Comparison of ENCODE assay signal across 18 cellular contexts in genomic region chr3:128408693-128409620, GRCh38. TPM values are rescaled to one million over a fixed set of nuclear protein-coding genes. Genes with fewer than 3 reads are reported as not detected.
A peak's percentile ranks its signal among the peaks of the same experiment; 100 is the strongest.
DNase-seq lines count a peak whose midpoint lies in the region; ATAC-seq, FAIRE-seq and TF ChIP-seq lines count a peak whose summit lies in the region.
"Had no signal": no experiment of that assay in that cellular context is flagged by ENCODE, and none has a peak within 500 bp of the region (broad histone marks: within the 10 kb centered on the region; RNA-seq: fewer than 3 reads in every experiment).

No MANE protein-coding gene starts in this region.

- no TSS peak for BruUV-seq in HepG2 (replicated peaks; lab: Mats Ljungman, UMichigan)

- H3K4me3 ChIP-seq in HepG2 (replicated peaks in 1 of 3; ENCODE audit: insufficient read depth in 1 of 3, low read depth in 2 of 3, low read length in 3 of 3) (no peak overlapping the region), right lobe of liver (no peak overlapping the region), SK-N-SH (ENCODE audit: low read depth in 2 of 2, low read length in 1 of 2) (peak overlapping the region in 1 of 2 experiments; percentile 34; a peak in 1 of 4 replicates), fibroblast of villous mesenchyme (ENCODE audit: low read depth, low read length) (no peak overlapping the region)
- H3K4me3 ChIP-seq: tibial nerve had no signal

- no peak overlapping the region for H3K4me3 Mint-ChIP-seq in stimulated activated effector memory CD8-positive, alpha-beta T cell treated with anti-CD3 and anti-CD28 coated beads, Interleukin-12 subunit alpha, Interleukin-12 subunit beta, amount 100 ng/mL, for 72 hours
- H3K4me3 Mint-ChIP-seq: activated CD8-positive, alpha-beta memory T cell treated with anti-CD3 and anti-CD28 coated beads, Interleukin-2, amount 10 ng/mL, durations not matched to agents 7 days and 5 days; activated naive CD4-positive, alpha-beta T cell treated with anti-CD3 and anti-CD28 coated beads, Interleukin-2, amount 50 U/mL, for 24 hours had no signal

- TF ChIP-seq EP300 in HepG2 (IDR thresholded peaks at IDR 0.05; ENCODE audit: low read depth in 2 of 2, low read length in 2 of 2) (no peak), HepG2 (CRISPR knock-in tag; IDR thresholded peaks at IDR 0.05; ENCODE audit: borderline replicate concordance) (no peak), SK-N-SH (IDR thresholded peaks at IDR 0.05; ENCODE audit: borderline replicate concordance in 1 of 2, low read depth in 1 of 2, low read length in 1 of 2) (peak in 1 of 2 experiments; percentile 100; a peak in 2 of 4 replicates)

- H2AFZ ChIP-seq in HepG2 (ENCODE audit: low read length) (no peak overlapping the region), SK-N-SH (ENCODE audit: low read depth) (no peak overlapping the region)

- intact Hi-C loops in HepG2 (cut with micrococcal nuclease; ENCODE audit: unreplicated experiment), result no loop called here
- intact Hi-C loops in right lobe of liver (cut with DNase I), result no loop called here

- H4K20me1 ChIP-seq in HepG2 (ENCODE audit: insufficient read depth, low read length) (0 out of 2 replicates have a peak, but pooled peaks cover 4% of the 10 kb centered on the region), SK-N-SH (ENCODE audit: insufficient read depth) (no peaks in the 10 kb centered on the region)

- H3K9me3 ChIP-seq in HepG2 (ENCODE audit: low read length) (no peaks in the 10 kb centered on the region), right lobe of liver (no peaks in the 10 kb centered on the region), SK-N-SH (no peaks in the 10 kb centered on the region)
- H3K9me3 ChIP-seq: tibial nerve had no signal

- H3K36me3 ChIP-seq in HepG2 (replicated peaks in 1 of 2; ENCODE audit: control insufficient read depth in 1 of 2, insufficient read depth in 2 of 2, low read length in 2 of 2) (0 out of 5 replicates have a peak, but pooled peaks cover 0 to 6% of the 10 kb centered on the region in 2 experiments), right lobe of liver (no peaks in the 10 kb centered on the region), SK-N-SH (replicated peaks in 1 of 2; ENCODE audit: control insufficient read depth in 1 of 2, insufficient read depth in 2 of 2, low read length in 1 of 2) (no peaks in the 10 kb centered on the region)

- ATAC-seq in HepG2 (peak; percentile 17; the same call in 1 of the 3 replicates), right lobe of liver (no peak), HG03196 (IDR thresholded peaks at IDR 0.05; ENCODE audit: unreplicated experiment) (no peak), HG03280 (IDR thresholded peaks at IDR 0.05; ENCODE audit: unreplicated experiment) (no peak)
- ATAC-seq in stimulated activated effector memory CD8-positive, alpha-beta T cell treated with anti-CD3 and anti-CD28 coated beads, Interleukin-12 subunit alpha, Interleukin-12 subunit beta, amount 100 ng/mL, for 72 hours, result no peak
- ATAC-seq: activated CD8-positive, alpha-beta memory T cell treated with anti-CD3 and anti-CD28 coated beads, Interleukin-2, amount 10 ng/mL, durations not matched to agents 7 days and 5 days had no signal

- TF ChIP-seq RAD21 in HepG2 (CRISPR knock-in tag; IDR thresholded peaks at IDR 0.05) (no peak), SK-N-SH (IDR thresholded peaks at IDR 0.05; ENCODE audit: low read length) (peak; percentile 38)

- peaks cover 12% of the 10 kb centered on the region; the same call in 1 of the 2 replicates for H3K4me1 ChIP-seq in HepG2 (ENCODE audit: insufficient read depth, low read length)
- no peaks in the 10 kb centered on the region for H3K4me1 ChIP-seq in right lobe of liver
- peaks cover 0 to 93% of the 10 kb centered on the region in 2 experiments; a peak in 2 of 4 replicates for H3K4me1 ChIP-seq in SK-N-SH (ENCODE audit: control insufficient read depth in 1 of 2, insufficient read depth in 2 of 2, low read depth in 1 of 2, low read length in 1 of 2)

- no peak for TF ChIP-seq POLR2A in HepG2 (IDR thresholded peaks at IDR 0.05; ENCODE audit: insufficient read depth in 1 of 2, low read depth in 2 of 2, low read length in 2 of 2)
- no peak for TF ChIP-seq POLR2A in right lobe of liver (IDR thresholded peaks at IDR 0.05)

- no peaks in the 10 kb centered on the region for H3K9me3 Mint-ChIP-seq in stimulated activated effector memory CD8-positive, alpha-beta T cell treated with anti-CD3 and anti-CD28 coated beads, Interleukin-12 subunit alpha, Interleukin-12 subunit beta, amount 100 ng/mL, for 72 hours
- H3K9me3 Mint-ChIP-seq: activated naive CD4-positive, alpha-beta T cell treated with anti-CD3 and anti-CD28 coated beads, Interleukin-2, amount 50 U/mL, for 24 hours had no signal

- TF ChIP-seq CTCF in HepG2 (CRISPR knock-in tag; IDR thresholded peaks at IDR 0.05) (no peak), right lobe of liver (IDR thresholded peaks at IDR 0.05) (no peak), SK-N-SH (IDR thresholded peaks at IDR 0.05) (peak; percentile 32; the same call in 1 of the 2 replicates), fibroblast of villous mesenchyme (IDR thresholded peaks at IDR 0.05; ENCODE audit: insufficient read depth, low read depth, low read length) (peak; percentile 36)

- WGBS in HepG2 (ENCODE audit: low lambda C conversion rate), result 99% methylated on average over 13 of the region's 16 CpGs
- 83% methylated on average over 3 of the region's 16 CpGs for WGBS in right lobe of liver (ENCODE audit: insufficient coverage, low coverage, low lambda C conversion rate, missing lambda C conversion rate)
- 54% methylated on average over 13 of the region's 16 CpGs for WGBS in SK-N-SH (ENCODE audit: low lambda C conversion rate)

- POLR2A ChIA-PET in HepG2 (lab: Yijun Ruan, JAX) (no interaction called here), SK-N-SH (lab: Yijun Ruan, JAX) (interaction anchor here (0.6 to 6.3 kb wide), 32 partner anchors 9 to 230 kb away, joined by 3 to 100 read pairs (median 6); partner anchors contain the start of gene GATA2)

- H3K79me2 ChIP-seq in HepG2 (ENCODE audit: insufficient read depth, low read length) (no peaks in the 10 kb centered on the region), SK-N-SH (ENCODE audit: insufficient read depth) (no peaks in the 10 kb centered on the region)

- H3K27me3 ChIP-seq in HepG2 (ENCODE audit: control insufficient read depth in 1 of 2, insufficient read depth in 2 of 2, low read length in 2 of 2) (no peaks in the 10 kb centered on the region), right lobe of liver (no peaks in the 10 kb centered on the region), SK-N-SH (ENCODE audit: insufficient read depth) (no peaks in the 10 kb centered on the region)
- H3K27me3 ChIP-seq: tibial nerve had no signal

- no peak overlapping the region for H3K27ac Mint-ChIP-seq in stimulated activated effector memory CD8-positive, alpha-beta T cell treated with anti-CD3 and anti-CD28 coated beads, Interleukin-12 subunit alpha, Interleukin-12 subunit beta, amount 100 ng/mL, for 72 hours
- H3K27ac Mint-ChIP-seq: activated CD8-positive, alpha-beta memory T cell treated with anti-CD3 and anti-CD28 coated beads, Interleukin-2, amount 10 ng/mL, durations not matched to agents 7 days and 5 days; activated naive CD4-positive, alpha-beta T cell treated with anti-CD3 and anti-CD28 coated beads, Interleukin-2, amount 50 U/mL, for 24 hours had no signal

- CTCF ChIA-PET in HepG2 (lab: Yijun Ruan, JAX; ENCODE audit: low intra/inter-chr PET ratio, low total read pairs), result no interaction called here
- CTCF ChIA-PET in SK-N-SH (lab: Yijun Ruan, JAX), result interaction anchor here (0.7 to 7.2 kb wide), 29 partner anchors 12 to 240 kb away, joined by 3 to 44 read pairs (median 5); no protein-coding TSS in a partner anchor

- H3K27ac ChIP-seq in HepG2 (ENCODE audit: extremely low read length, insufficient read depth, low read length) (no peak overlapping the region), right lobe of liver (no peak overlapping the region), SK-N-SH (ENCODE audit: low read depth in 2 of 2, low read length in 1 of 2) (peak overlapping the region in 1 of 2 experiments; percentile 100; a peak in 2 of 4 replicates)
- H3K27ac ChIP-seq: tibial nerve had no signal

- peaks cover 5% of the 10 kb centered on the region for H3K36me3 Mint-ChIP-seq in stimulated activated effector memory CD8-positive, alpha-beta T cell treated with anti-CD3 and anti-CD28 coated beads, Interleukin-12 subunit alpha, Interleukin-12 subunit beta, amount 100 ng/mL, for 72 hours
- H3K36me3 Mint-ChIP-seq: activated CD8-positive, alpha-beta memory T cell treated with anti-CD3 and anti-CD28 coated beads, Interleukin-2, amount 10 ng/mL, durations not matched to agents 7 days and 5 days; activated naive CD4-positive, alpha-beta T cell treated with anti-CD3 and anti-CD28 coated beads, Interleukin-2, amount 50 U/mL, for 24 hours had no signal

- in situ Hi-C loops in HepG2 (cut with HindIII; ENCODE audit: extremely low pct_ligation_motif_present, low pct_unique_long_range_greater_than_20kb), result no loop called here

- H3K9ac ChIP-seq in HepG2 (ENCODE audit: insufficient read depth, low read depth, low read length) (no peak overlapping the region), SK-N-SH (no peak overlapping the region)

- H3K4me2 ChIP-seq in HepG2 (ENCODE audit: low read depth, low read length), result no peak overlapping the region
- H3K4me2 ChIP-seq in SK-N-SH, result no peak overlapping the region

- no peaks in the 10 kb centered on the region for H3K4me1 Mint-ChIP-seq in stimulated activated effector memory CD8-positive, alpha-beta T cell treated with anti-CD3 and anti-CD28 coated beads, Interleukin-12 subunit alpha, Interleukin-12 subunit beta, amount 100 ng/mL, for 72 hours
- H3K4me1 Mint-ChIP-seq: activated CD8-positive, alpha-beta memory T cell treated with anti-CD3 and anti-CD28 coated beads, Interleukin-2, amount 10 ng/mL, durations not matched to agents 7 days and 5 days; activated naive CD4-positive, alpha-beta T cell treated with anti-CD3 and anti-CD28 coated beads, Interleukin-2, amount 50 U/mL, for 24 hours had no signal

- no peak for FAIRE-seq in HepG2 (lab: Jason Lieb, UNC)

- H3F3A ChIP-seq in SK-N-SH (replicated peaks; ENCODE audit: insufficient read depth), result no peaks in the 10 kb centered on the region

- DNase-seq in HepG2 (ENCODE audit: low spot score) (no peak), right lobe of liver (no peak), SK-N-SH (peak; percentile 84), fibroblast of villous mesenchyme (ENCODE audit: low read depth) (no peak), H4 (ENCODE audit: low spot score) (no peak)
- DNase-seq in stimulated activated effector memory CD8-positive, alpha-beta T cell treated with anti-CD3 and anti-CD28 coated beads, Interleukin-12 subunit alpha, Interleukin-12 subunit beta, amount 100 ng/mL, for 72 hours (ENCODE audit: low spot score in 2 of 2), result no peak
- DNase-seq: activated CD8-positive, alpha-beta memory T cell treated with anti-CD3 and anti-CD28 coated beads, Interleukin-2, amount 10 ng/mL, durations not matched to agents 7 days and 5 days; cerebellar nuclear complex; DMS79 treated with DMSO at 0.1 percent for 48 hours; NCI-H510A treated with DMSO at 0.1 percent for 48 hours; SHP77 treated with DMSO at 0.1 percent for 48 hours had no signal

- no peaks in the 10 kb centered on the region for H3K9me2 ChIP-seq in SK-N-SH

RNA-seq across cellular contexts. Expression of gene DNAJB8, which starts 57.7 kb away (rescaled TPM):
- total RNA-seq in HepG2 (2016; rRNA removed; fragmentation: Illumina TruSeq; extraction: Trizol) (not detected in 2 replicates), right lobe of liver (not detected), fibroblast of villous mesenchyme (not detected in 2 replicates)
- not detected in 2 replicates for total RNA-seq in HepG2 (2016; cell fraction: cytosol; rRNA removed; fragmentation: Illumina TruSeq; extraction: Trizol; ENCODE audit: low read depth)
- not detected in 2 replicates for total RNA-seq in HepG2 (2016; cell fraction: insoluble cytoplasmic fraction; rRNA removed; fragmentation: Illumina TruSeq; extraction: Trizol)
- total RNA-seq in HepG2 (2016; cell fraction: membrane; rRNA removed; fragmentation: Illumina TruSeq; extraction: Trizol), result not detected in 2 replicates
- not detected in 2 replicates for total RNA-seq in HepG2 (2016; cell fraction: nucleus; rRNA removed; fragmentation: Illumina TruSeq; extraction: Trizol)
- polyA plus RNA-seq in HepG2 (2011; rRNA removed) (not detected in 2 replicates), SK-N-SH (2012; rRNA removed) (not detected in 2 replicates)
- polyA plus RNA-seq in HepG2 (2011; cell fraction: cytosol; rRNA removed), result not detected in 2 replicates
- polyA plus RNA-seq in HepG2 (2011; cell fraction: nucleus; rRNA removed), result not detected in 2 replicates
- polyA plus RNA-seq in HepG2 (2012), result not detected in 2 replicates
- polyA plus RNA-seq in HepG2 (2016; cell fraction: cytosol; fragmentation: Illumina TruSeq; extraction: Trizol; ENCODE audit: low read depth), result not detected in 2 replicates
- polyA plus RNA-seq in HepG2 (2016; cell fraction: insoluble cytoplasmic fraction; fragmentation: Illumina TruSeq; extraction: Trizol; ENCODE audit: low read depth), result not detected in 2 replicates
- not detected in 2 replicates for polyA plus RNA-seq in HepG2 (2016; cell fraction: membrane; fragmentation: Illumina TruSeq; extraction: Trizol; ENCODE audit: low read depth)
- not detected in 2 replicates for polyA plus RNA-seq in HepG2 (2016; cell fraction: nucleus; fragmentation: Illumina TruSeq; extraction: Trizol; ENCODE audit: insufficient read depth, low read depth)
- polyA minus RNA-seq in HepG2 (2011; rRNA and poly(A)+ RNA removed; ENCODE audit: low replicate concordance), result not detected in 2 replicates
- polyA minus RNA-seq in HepG2 (2011; cell fraction: cytosol; rRNA and poly(A)+ RNA removed), result not detected in 2 replicates
- not detected in 2 replicates for polyA minus RNA-seq in HepG2 (2011; cell fraction: nucleus; rRNA and poly(A)+ RNA removed)
- polyA plus RNA-seq in SK-N-SH (2012; cell fraction: cytosol; rRNA removed), result not detected in 2 replicates
- polyA plus RNA-seq in SK-N-SH (2012; cell fraction: nucleus; rRNA removed), result not detected in 2 replicates
- total RNA-seq in H4 (2014; rRNA removed; shearing (Covaris generic)), result not detected in 2 replicates
- total RNA-seq: activated CD8-positive, alpha-beta memory T cell treated with anti-CD3 and anti-CD28 coated beads, Interleukin-2, amount 10 ng/mL, durations not matched to agents 7 days and 5 days; lung microvascular endothelial cell; omental fat pad; tibial nerve had no signal
- polyA plus RNA-seq: esophagus had no signal

Comparison
In these comparisons a context has a peak if more than half of its experiments do, and no peak if none do; other contexts are left out.
1. CTCF ChIP-seq: peak in SK-N-SH (single experiment) and fibroblast of villous mesenchyme (single experiment); none in HepG2 (single experiment) and right lobe of liver (0 of 4).
2. Of the 25 proteins assayed by ChIP-seq in both HepG2 and SK-N-SH: peak only in HepG2: none; only in SK-N-SH: CTCF, FOXJ3, MXI1, RAD21, SMC3, TCF12 and 1 more; in both: none; in neither: 17; mixed calls (peak in some experiments, not most) for 1.